In the genomic region with DNA sequence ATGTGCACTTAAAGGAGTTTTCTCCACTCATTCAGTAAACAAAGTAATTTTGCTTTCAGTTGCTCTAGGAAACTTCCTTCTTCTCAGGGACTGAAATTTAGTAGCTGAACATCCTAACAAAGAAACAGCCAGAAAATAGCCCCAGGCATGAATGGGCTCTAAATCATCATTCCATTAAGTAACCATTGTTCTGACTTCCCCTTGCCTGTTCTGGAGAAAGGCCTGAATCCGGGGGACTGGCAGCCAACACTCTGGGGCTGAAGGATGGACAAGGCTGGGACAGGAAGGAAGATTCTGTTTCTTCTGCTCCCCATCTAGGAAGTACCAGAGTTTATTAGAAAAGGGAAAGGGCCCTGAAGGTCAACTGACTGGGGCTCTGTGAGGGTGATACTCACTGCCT, we compare ENCODE assay signal across 25 cellular contexts.
"Had no signal": no experiment of that assay in that cellular context is flagged by ENCODE, and none has a peak within 500 bp of the region (broad histone marks: within the 10 kb centered on the region; RNA-seq: fewer than 3 reads in every experiment).

No MANE protein-coding gene starts in this region.

- H3K4me1 ChIP-seq: right atrium auricular region, upper lobe of right lung had no signal

- H2AFZ ChIP-seq: hepatocyte had no signal

- H3K4me2 ChIP-seq: hepatocyte had no signal

- ATAC-seq: activated CD4-positive, CD25-positive, alpha-beta regulatory T cell treated with anti-CD3 and anti-CD28 coated beads, Interleukin-2, amount 50 U/mL, for 24 hours; activated CD8-positive, alpha-beta memory T cell treated with anti-CD3 and anti-CD28 coated beads, Interleukin-2, amount 10 ng/mL, durations not matched to agents 7 days and 5 days; activated CD8-positive, alpha-beta T cell treated with anti-CD3 and anti-CD28 coated beads for 36 hours; esophagus mucosa; natural killer cell; psoas muscle; upper lobe of right lung had no signal

- H3K9me3 Mint-ChIP-seq: activated CD4-positive, alpha-beta T cell treated with anti-CD3 and anti-CD28 coated beads, Interleukin-2, amount 10 ng/mL, durations not matched to agents 7 days and 5 days; activated CD8-positive, alpha-beta T cell treated with anti-CD3 and anti-CD28 coated beads for 36 hours; activated naive CD4-positive, alpha-beta T cell treated with anti-CD3 and anti-CD28 coated beads, Interleukin-2, amount 10 ng/mL, durations not matched to agents 7 days and 5 days; dendritic cell treated with granulocyte-macrophage colony-stimulating factor and Interleukin-4, amounts not matched to agents 40 ng/mL and 50 ng/mL, for 4 days; natural killer cell had no signal

- H3K9me3 ChIP-seq: left ventricle myocardium inferior, neutrophil, ovary, psoas muscle, right atrium auricular region, upper lobe of right lung had no signal

- H3K27me3 ChIP-seq: cardiac muscle cell, hepatocyte, neutrophil, ovary, right atrium auricular region, upper lobe of right lung had no signal

- H3K4me3 Mint-ChIP-seq: activated CD4-positive, alpha-beta T cell treated with anti-CD3 and anti-CD28 coated beads, Interleukin-2, amount 10 ng/mL, durations not matched to agents 7 days and 5 days; activated CD8-positive, alpha-beta memory T cell treated with anti-CD3 and anti-CD28 coated beads, Interleukin-2, amount 10 ng/mL, durations not matched to agents 7 days and 5 days; activated CD8-positive, alpha-beta T cell treated with anti-CD3 and anti-CD28 coated beads for 36 hours; activated naive CD4-positive, alpha-beta T cell treated with anti-CD3 and anti-CD28 coated beads, Interleukin-2, amount 10 ng/mL, durations not matched to agents 7 days and 5 days; dendritic cell treated with granulocyte-macrophage colony-stimulating factor and Interleukin-4, amounts not matched to agents 40 ng/mL and 50 ng/mL, for 4 days; natural killer cell had no signal

- H3K36me3 Mint-ChIP-seq: activated CD8-positive, alpha-beta memory T cell treated with anti-CD3 and anti-CD28 coated beads, Interleukin-2, amount 10 ng/mL, durations not matched to agents 7 days and 5 days; activated naive CD4-positive, alpha-beta T cell treated with anti-CD3 and anti-CD28 coated beads, Interleukin-2, amount 10 ng/mL, durations not matched to agents 7 days and 5 days; natural killer cell had no signal

- DNase-seq: activated CD4-positive, alpha-beta T cell treated with anti-CD3 and anti-CD28 coated beads, Interleukin-2, amount 10 ng/mL, durations not matched to agents 7 days and 5 days; activated CD8-positive, alpha-beta memory T cell treated with anti-CD3 and anti-CD28 coated beads, Interleukin-2, amount 10 ng/mL, durations not matched to agents 7 days and 5 days; activated CD8-positive, alpha-beta T cell treated with anti-CD3 and anti-CD28 coated beads for 36 hours; activated effector memory CD4-positive, alpha-beta T cell treated with anti-CD3 and anti-CD28 coated beads, Interleukin-2, amount 50 U/mL, for 16 hours; activated naive CD4-positive, alpha-beta T cell treated with anti-CD3 and anti-CD28 coated beads, Interleukin-2, amount 10 ng/mL, durations not matched to agents 7 days and 5 days; activated T-cell treated with anti-CD3 and anti-CD28 coated beads for 4 hours; amygdala; effector CD8-positive, alpha-beta T cell; glutamatergic neuron; kidney glomerular epithelial cell; left ventricle myocardium inferior; midbrain; natural killer cell; ovary; psoas muscle; stimulated activated CD4-positive, alpha-beta T cell treated with anti-CD3 and anti-CD28 coated beads, Interleukin-4, amount 100 ng/mL, for 24 hours; stimulated activated naive CD4-positive, alpha-beta T cell treated with Interleukin-2 at 50 U/mL for 16 hours; upper lobe of right lung had no signal

- H3K36me3 ChIP-seq: cardiac muscle cell, left ventricle myocardium inferior, neutrophil, ovary, right atrium auricular region, upper lobe of right lung had no signal

- H3K27ac ChIP-seq: cardiac muscle cell, hepatocyte, left ventricle myocardium inferior, neutrophil, ovary, psoas muscle, right atrium auricular region, upper lobe of right lung had no signal

- H3K27me3 Mint-ChIP-seq: activated CD4-positive, alpha-beta T cell treated with anti-CD3 and anti-CD28 coated beads, Interleukin-2, amount 10 ng/mL, durations not matched to agents 7 days and 5 days; activated CD8-positive, alpha-beta memory T cell treated with anti-CD3 and anti-CD28 coated beads, Interleukin-2, amount 10 ng/mL, durations not matched to agents 7 days and 5 days; activated CD8-positive, alpha-beta T cell treated with anti-CD3 and anti-CD28 coated beads for 36 hours; dendritic cell treated with granulocyte-macrophage colony-stimulating factor and Interleukin-4, amounts not matched to agents 40 ng/mL and 50 ng/mL, for 4 days had no signal

- H3K4me3 ChIP-seq: cardiac muscle cell, hepatocyte, left ventricle myocardium inferior, ovary, psoas muscle, right atrium auricular region, upper lobe of right lung had no signal

- H3K4me1 Mint-ChIP-seq: activated CD4-positive, alpha-beta T cell treated with anti-CD3 and anti-CD28 coated beads, Interleukin-2, amount 10 ng/mL, durations not matched to agents 7 days and 5 days; activated CD8-positive, alpha-beta memory T cell treated with anti-CD3 and anti-CD28 coated beads, Interleukin-2, amount 10 ng/mL, durations not matched to agents 7 days and 5 days; activated naive CD4-positive, alpha-beta T cell treated with anti-CD3 and anti-CD28 coated beads, Interleukin-2, amount 10 ng/mL, durations not matched to agents 7 days and 5 days; natural killer cell had no signal

- H3K27ac Mint-ChIP-seq: activated CD4-positive, alpha-beta T cell treated with anti-CD3 and anti-CD28 coated beads, Interleukin-2, amount 10 ng/mL, durations not matched to agents 7 days and 5 days; activated CD8-positive, alpha-beta memory T cell treated with anti-CD3 and anti-CD28 coated beads, Interleukin-2, amount 10 ng/mL, durations not matched to agents 7 days and 5 days; activated CD8-positive, alpha-beta T cell treated with anti-CD3 and anti-CD28 coated beads for 36 hours; activated naive CD4-positive, alpha-beta T cell treated with anti-CD3 and anti-CD28 coated beads, Interleukin-2, amount 10 ng/mL, durations not matched to agents 7 days and 5 days; dendritic cell treated with granulocyte-macrophage colony-stimulating factor and Interleukin-4, amounts not matched to agents 40 ng/mL and 50 ng/mL, for 4 days; natural killer cell had no signal
